In genomic region chr16:476039-476438, GRCh38 we compare ENCODE assay signal across 25 cellular contexts. TPM values are rescaled to one million over a fixed set of nuclear protein-coding genes. Genes with fewer than 3 reads are reported as not detected.
DNase-seq lines count a peak whose midpoint lies in the region; ATAC-seq, FAIRE-seq and TF ChIP-seq lines count a peak whose summit lies in the region.
"Had no signal": no experiment of that assay in that cellular context is flagged by ENCODE, and none has a peak within 500 bp of the region (broad histone marks: within the 10 kb centered on the region; RNA-seq: fewer than 3 reads in every experiment).

No MANE protein-coding gene starts in this region.

- H3K27ac Mint-ChIP-seq in brain: peak overlapping the region in 3 of 5 experiments; percentile 21 to 50 (median 47)
- H3K27ac Mint-ChIP-seq: CD8-positive, alpha-beta memory T cell; GM23338; IgD-negative memory B cell had no signal

- H3K9me3 Mint-ChIP-seq in brain: no peaks in the 10 kb centered on the region
- H3K9me3 Mint-ChIP-seq: CD8-positive, alpha-beta memory T cell; GM23338; IgD-negative memory B cell had no signal

- in situ Hi-C loops in gastrocnemius medialis (cut with MboI; ENCODE audit: low sequenced_read_pairs in 4 of 4): no loop called here

- H3K36me3 ChIP-seq in kidney (ENCODE audit: control insufficient read depth in 1 of 2, insufficient read depth in 2 of 2, low read length in 2 of 2) (peaks cover 0 to 9% of the 10 kb centered on the region in 2 donors), gastrocnemius medialis (peaks cover 0 to 8% of the 10 kb centered on the region in 2 donors)

- H3K27me3 ChIP-seq in gastrocnemius medialis: no peaks in the 10 kb centered on the region
- H3K27me3 ChIP-seq: MG63 had no signal

- TF ChIP-seq CTCF in brain (conservative IDR thresholded peaks at IDR 0.05) (no peak), kidney (IDR thresholded peaks at IDR 0.05; ENCODE audit: borderline replicate concordance, extremely low read depth, insufficient read depth) (no peak), gastrocnemius medialis (IDR thresholded peaks at IDR 0.05 in 4 of 5, conservative IDR thresholded peaks at IDR 0.05 in 1 of 5) (no peak)

- H3K4me3 Mint-ChIP-seq in brain: no peak overlapping the region
- H3K4me3 Mint-ChIP-seq: CD8-positive, alpha-beta memory T cell; GM23338; IgD-negative memory B cell had no signal

- peaks cover 29% of the 10 kb centered on the region for H3K36me3 Mint-ChIP-seq in brain

- peak overlapping the region; percentile 76 to 94 for H3K4me3 ChIP-seq in kidney (ENCODE audit: low read length in 2 of 2)
- H3K4me3 ChIP-seq in gastrocnemius medialis: no peak overlapping the region
- H3K4me3 ChIP-seq: GM23338, MG63 had no signal

- ATAC-seq in gastrocnemius medialis: no peak
- no peak for ATAC-seq in HG02623 (IDR thresholded peaks at IDR 0.05; ENCODE audit: unreplicated experiment)
- ATAC-seq in HG02642 (IDR thresholded peaks at IDR 0.05; ENCODE audit: poor library complexity, unreplicated experiment): no peak
- ATAC-seq: GM23338 had no signal

- DNase-seq in M059J (ENCODE audit: low read depth) (peak; percentile 12), kidney (no peak), gastrocnemius medialis (no peak), HPDE6-E6E7 (ENCODE audit: extremely low spot score) (no peak)
- DNase-seq: ACHN; C1 segment of cervical spinal cord; CD8-positive, alpha-beta memory T cell; DMS53; EL; Karpas-422; MG63; NCI-H1092; NCI-H1436 treated with DMSO at 0.1 percent for 48 hours; NCI-H2029 treated with DMSO at 0.1 percent for 48 hours; NCI-H2171 treated with DMSO at 0.1 percent for 48 hours; NCI-H446 treated with DMSO at 0.1 percent for 48 hours had no signal

- H3K9me3 ChIP-seq in kidney (ENCODE audit: control insufficient read depth in 1 of 2, low read length in 2 of 2) (no peaks in the 10 kb centered on the region), gastrocnemius medialis (no peaks in the 10 kb centered on the region)
- H3K9me3 ChIP-seq: MG63 had no signal

- no peak for FAIRE-seq in kidney (lab: Jason Lieb, UNC)
- FAIRE-seq: GM12892, GM18507, HTR-8/SVneo had no signal

- TF ChIP-seq POLR2A in gastrocnemius medialis (IDR thresholded peaks at IDR 0.05): no peak

- peak overlapping the region in 1 of 2 donors; percentile 98 for H3K9ac ChIP-seq in kidney (ENCODE audit: low read length in 2 of 2)

- H3K4me1 ChIP-seq in kidney (ENCODE audit: control insufficient read depth in 1 of 2, insufficient read depth in 1 of 2, low read depth in 1 of 2, low read length in 2 of 2) (peaks cover 22 to 25% of the 10 kb centered on the region in 2 donors), gastrocnemius medialis (peaks cover 8 to 9% of the 10 kb centered on the region in 2 donors)

- H3K27me3 Mint-ChIP-seq in brain: no peaks in the 10 kb centered on the region
- H3K27me3 Mint-ChIP-seq: CD8-positive, alpha-beta memory T cell; IgD-negative memory B cell had no signal

- intact Hi-C loops in kidney (cut with DNase I): no loop called here
- intact Hi-C loops in gastrocnemius medialis (cut with DNase I; ENCODE audit: low total_unique reads): loop anchor here (5.0 kb wide), 1 partner anchor 74 kb away; the partner anchor contains the start of gene DECR2

- peaks cover 43% of the 10 kb centered on the region for H3K4me1 Mint-ChIP-seq in brain

- H3K27ac ChIP-seq in kidney (ENCODE audit: low read depth in 2 of 2, low read length in 2 of 2) (peak overlapping the region; percentile 9 to 85), gastrocnemius medialis (peak overlapping the region; percentile 36 to 89 (median 88))
- H3K27ac ChIP-seq: HL-60 had no signal

RNA-seq across cellular contexts. Expression of gene RAB11FIP3, which starts 50.6 kb away (rescaled TPM):
- total RNA-seq in M059J (2014; rRNA removed; shearing (Covaris generic)): 14.0 and 21.1 TPM in 2 replicates
- polyA plus RNA-seq in brain (ENCODE audit: insufficient read depth, low read depth, low replicate concordance): 39.2 TPM
- 84.9 TPM for total RNA-seq in kidney
- 162 TPM for polyA plus RNA-seq in kidney (ENCODE audit: insufficient read depth, low read depth, low replicate concordance)
- total RNA-seq in gastrocnemius medialis: 10 to 100 TPM; 27.0 to 50.1 (median 34.8) TPM

RNA-seq across cellular contexts. Expression of gene CAPN15, which starts 51.5 kb away (rescaled TPM):
- 23.2 and 36.7 TPM in 2 replicates for total RNA-seq in M059J (2014; rRNA removed; shearing (Covaris generic))
- polyA plus RNA-seq in brain (ENCODE audit: insufficient read depth, low read depth, low replicate concordance): 12.9 TPM
- total RNA-seq in kidney: 52.9 TPM
- 17.9 TPM for polyA plus RNA-seq in kidney (ENCODE audit: insufficient read depth, low read depth, low replicate concordance)
- 10 to 100 TPM; 22.3 to 37.8 (median 27.4) TPM for total RNA-seq in gastrocnemius medialis

Comparison
In these comparisons a context has a peak if more than half of its experiments do, and no peak if none do; other contexts are left out.
1. H3K4me3 ChIP-seq: peak in kidney (2 of 2); none in gastrocnemius medialis (0 of 4).